ENCODE assay signal across 21 cellular contexts in the genomic region with DNA sequence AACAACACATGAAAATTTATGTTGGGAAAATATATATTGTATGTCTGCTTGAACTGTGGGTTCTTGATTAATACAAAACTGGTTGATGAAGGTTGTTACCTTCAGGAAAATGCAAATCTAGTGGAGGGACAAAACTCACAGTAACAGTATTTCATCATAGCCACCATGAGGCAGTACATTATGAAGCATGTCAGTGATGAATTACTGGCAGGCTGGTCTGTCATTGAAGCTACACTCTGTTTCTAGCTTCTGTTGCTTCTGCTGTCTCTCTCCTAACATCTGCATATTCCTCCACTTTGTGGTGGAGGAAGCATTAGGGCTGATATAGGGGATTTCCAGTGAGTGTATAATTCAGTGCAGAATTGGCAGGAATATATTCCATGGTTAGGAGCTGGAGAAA. TPM values are rescaled to one million over a fixed set of nuclear protein-coding genes. Genes with fewer than 3 reads are reported as not detected.
DNase-seq lines count a peak whose midpoint lies in the region; ATAC-seq and TF ChIP-seq lines count a peak whose summit lies in the region.
"Had no signal": no experiment of that assay in that cellular context is flagged by ENCODE, and none has a peak within 500 bp of the region (broad histone marks: within the 10 kb centered on the region; RNA-seq: fewer than 3 reads in every experiment).

No MANE protein-coding gene starts in this region.

- H3K4me3 ChIP-seq in DND-41 (ENCODE audit: low read depth in 1 of 2, low read length in 2 of 2) (peak overlapping the region in 1 of 2 experiments; percentile 58; a peak in 1 of 4 replicates), OCI-LY3 (ENCODE audit: low read length) (no peak overlapping the region), neural cell (ENCODE audit: low read length) (no peak overlapping the region), H7 (ENCODE audit: insufficient read depth, low read depth, low read length) (no peak overlapping the region)
- no peak overlapping the region for H3K4me3 ChIP-seq in Jurkat, Clone E6-1 (ENCODE audit: low read length)
- H3K4me3 ChIP-seq: A549; BLaER1 treated with 17β-estradiol and CSF1 and Interleukin-3, amounts not matched to agents 10 nM and 100 nM had no signal

- TF ChIP-seq EP300 in neural cell (conservative IDR thresholded peaks at IDR 0.05; ENCODE audit: poor library complexity, severe bottlenecking): peak; percentile 89

- H3K4me1 ChIP-seq in DND-41 (ENCODE audit: insufficient read depth, low read length) (peaks cover 71% of the 10 kb centered on the region), OCI-LY3 (ENCODE audit: low read length) (peaks cover 11% of the 10 kb centered on the region)
- H3K4me1 ChIP-seq: A549; BE2C; BLaER1 treated with 17β-estradiol and CSF1 and Interleukin-3, amounts not matched to agents 10 nM and 100 nM had no signal

- TF ChIP-seq RAD21 in neural cell (conservative IDR thresholded peaks at IDR 0.05): peak; percentile 15

- H3K9me3 ChIP-seq in DND-41 (ENCODE audit: insufficient read depth, low read length, severe bottlenecking): no peaks in the 10 kb centered on the region
- H3K9me3 ChIP-seq in OCI-LY3 (ENCODE audit: insufficient read depth, low read length): no peaks in the 10 kb centered on the region
- no peaks in the 10 kb centered on the region for H3K9me3 ChIP-seq in neural cell (ENCODE audit: low read length)
- H3K9me3 ChIP-seq: A549; BE2C; BLaER1 treated with 17β-estradiol and CSF1 and Interleukin-3, amounts not matched to agents 10 nM and 100 nM had no signal

- H3K9ac ChIP-seq in DND-41 (ENCODE audit: low read depth, low read length): peak overlapping the region; percentile 60
- H3K9ac ChIP-seq in OCI-LY3 (ENCODE audit: low read length): no peak overlapping the region
- no peak overlapping the region for H3K9ac ChIP-seq in neural cell (ENCODE audit: low read length)
- H3K9ac ChIP-seq: BLaER1 treated with 17β-estradiol and CSF1 and Interleukin-3, amounts not matched to agents 10 nM and 100 nM had no signal

- no peak for ATAC-seq in DND-41 (ENCODE audit: insufficient read depth, low read depth)
- ATAC-seq: A549 had no signal

- no peaks in the 10 kb centered on the region for H3F3A ChIP-seq in neural cell (ENCODE audit: insufficient read depth, low read length, poor library complexity, severe bottlenecking)

- H3K36me3 ChIP-seq in DND-41 (ENCODE audit: insufficient read depth, low read length) (peaks cover 23% of the 10 kb centered on the region), OCI-LY3 (replicated peaks; ENCODE audit: low read depth, low read length) (no peaks in the 10 kb centered on the region), neural cell (ENCODE audit: insufficient read depth, low read length) (no peaks in the 10 kb centered on the region), H7 (replicated peaks; ENCODE audit: control insufficient read depth, insufficient read depth, low read length) (no peaks in the 10 kb centered on the region)
- H3K36me3 ChIP-seq: BE2C; BLaER1 treated with 17β-estradiol and CSF1 and Interleukin-3, amounts not matched to agents 10 nM and 100 nM had no signal

- no peaks in the 10 kb centered on the region for H3K9me2 ChIP-seq in neural cell (ENCODE audit: insufficient read depth, low read length)

- H3K27me3 ChIP-seq in DND-41 (ENCODE audit: insufficient read depth, low read length, poor library complexity) (no peaks in the 10 kb centered on the region), OCI-LY3 (ENCODE audit: low read depth, low read length) (peaks cover 12% of the 10 kb centered on the region; the same call in 1 of the 2 replicates), neural cell (ENCODE audit: insufficient read depth, low read depth, low read length) (no peaks in the 10 kb centered on the region), H7 (ENCODE audit: control insufficient read depth, insufficient read depth, low read length) (no peaks in the 10 kb centered on the region)
- H3K27me3 ChIP-seq: BE2C; BLaER1 treated with 17β-estradiol and CSF1 and Interleukin-3, amounts not matched to agents 10 nM and 100 nM had no signal

- H3K4me2 ChIP-seq in DND-41 (ENCODE audit: insufficient read depth, low read length): peak overlapping the region; percentile 77
- peak overlapping the region; percentile 25; the same call in 1 of the 2 replicates for H3K4me2 ChIP-seq in OCI-LY3 (ENCODE audit: low read length)
- H3K4me2 ChIP-seq in neural cell (ENCODE audit: low read length): no peak overlapping the region
- H3K4me2 ChIP-seq: A549; BLaER1 treated with 17β-estradiol and CSF1 and Interleukin-3, amounts not matched to agents 10 nM and 100 nM had no signal

- H3K27ac ChIP-seq in DND-41 (ENCODE audit: low read length) (peak overlapping the region; percentile 73), OCI-LY3 (ENCODE audit: low read length) (no peak overlapping the region), neural cell (ENCODE audit: low read length) (no peak overlapping the region)
- H3K27ac ChIP-seq: A549; BLaER1 treated with 17β-estradiol and CSF1 and Interleukin-3, amounts not matched to agents 10 nM and 100 nM had no signal

- no peak overlapping the region for H2AFZ ChIP-seq in DND-41 (ENCODE audit: low read depth, low read length)
- no peak overlapping the region for H2AFZ ChIP-seq in OCI-LY3 (ENCODE audit: low read depth, low read length)
- H2AFZ ChIP-seq in neural cell (ENCODE audit: low read depth, low read length): no peak overlapping the region

- H3K79me2 ChIP-seq in DND-41 (ENCODE audit: insufficient read depth, low read length): peaks cover 22% of the 10 kb centered on the region
- H3K79me2 ChIP-seq in OCI-LY3 (ENCODE audit: low read length): no peaks in the 10 kb centered on the region
- no peaks in the 10 kb centered on the region for H3K79me2 ChIP-seq in neural cell (replicated peaks; ENCODE audit: insufficient read depth, low read length)

- H4K20me1 ChIP-seq in DND-41 (ENCODE audit: insufficient read depth, low read length) (no peaks in the 10 kb centered on the region), OCI-LY3 (ENCODE audit: insufficient read depth, low read length) (no peaks in the 10 kb centered on the region), neural cell (ENCODE audit: insufficient read depth) (no peaks in the 10 kb centered on the region)
- H4K20me1 ChIP-seq: BLaER1 treated with 17β-estradiol and CSF1 and Interleukin-3, amounts not matched to agents 10 nM and 100 nM had no signal

- TF ChIP-seq CTCF in DND-41 (IDR thresholded peaks at IDR 0.05; ENCODE audit: borderline replicate concordance, extremely low read depth, low read length, poor library complexity, severe bottlenecking): no peak
- no peak for TF ChIP-seq CTCF in OCI-LY3 (IDR thresholded peaks at IDR 0.05; ENCODE audit: low read depth, low read length)
- TF ChIP-seq CTCF in neural cell (IDR thresholded peaks at IDR 0.05; ENCODE audit: poor library complexity, severe bottlenecking): peak; percentile 39

- DNase-seq in DND-41: no peak
- peak; percentile 15 for DNase-seq in Jurkat, Clone E6-1 (ENCODE audit: low read depth, low spot score)
- DNase-seq in NCI-H1417 treated with DMSO at 0.1 percent for 48 hours (lab: John Stamatoyannopoulos, UW): no peak
- no peak for DNase-seq in H7
- no peak for DNase-seq in NCI-H82 treated with DMSO at 0.1 percent for 48 hours (lab: John Stamatoyannopoulos, UW; ENCODE audit: unreplicated experiment)
- DNase-seq: 8988T; ACHN; AML-193; BE2C; Calu3; CD4-positive, alpha-beta memory T cell; COR-L47; DMS53; DMS79 treated with DMSO at 0.1 percent for 48 hours; GOT3; HCEC 1CT had no signal

TF ChIP-seq in neural cell, 6 proteins besides CTCF, POLR2A, EP300 and RAD21:
- TF ChIP-seq TAF1 (IDR thresholded peaks at IDR 0.05; ENCODE audit: low read depth) (no peak), POLR2AphosphoS5 (IDR thresholded peaks at IDR 0.05) (peak; percentile 83)

RNA-seq across cellular contexts. Expression of a gene that starts 44.2 kb away (rescaled TPM):
- 0.73 TPM for polyA plus RNA-seq in Jurkat, Clone E6-1 (2012; ENCODE audit: insufficient read depth, insufficient read length)
- 0.63 and 0.68 TPM in 2 replicates for polyA plus RNA-seq in neural cell
- 2.2 TPM in 2 replicates for polyA minus RNA-seq in neural cell
- 0.10 TPM in 1 of 2 replicates, not detected in the other for total RNA-seq in H7 (2014; rRNA removed; shearing (Covaris generic))
- total RNA-seq: CD4-positive, alpha-beta memory T cell had no signal
- polyA plus RNA-seq: CD14-positive monocyte; CD4-positive, alpha-beta memory T cell had no signal
